In the genomic region with DNA sequence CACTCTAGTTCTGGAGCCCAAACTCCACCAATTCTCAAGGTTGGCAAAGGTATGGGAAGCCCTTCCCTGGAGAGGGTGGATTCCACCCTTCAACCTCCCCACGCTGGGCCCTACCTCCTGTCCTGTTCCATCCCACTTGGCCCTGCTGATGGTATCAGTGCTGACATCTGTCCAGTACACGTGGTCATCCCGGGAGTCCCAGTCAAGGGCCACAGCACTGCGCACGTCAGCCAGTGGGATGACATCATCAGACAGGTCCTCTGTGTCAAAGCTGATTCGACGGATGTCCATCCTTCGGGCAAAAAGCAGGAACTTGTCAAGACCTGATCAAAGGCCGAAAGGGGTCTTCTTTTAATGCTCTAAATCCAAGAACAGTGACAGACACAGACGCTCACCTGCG, we compare ENCODE assay signal across 1 cellular context.
TF ChIP-seq lines count a peak whose summit lies in the region.

No MANE protein-coding gene starts in this region.

TF ChIP-seq in HepG2, 621 proteins besides CTCF, POLR2A, EP300 and RAD21:
- TF ChIP-seq CREB1 (IDR thresholded peaks at IDR 0.05), result 0 out of 2 replicates have a peak, but pooled peaks have one; percentile 25
- no peak for TF ChIP-seq CREB1 (CRISPR knock-in tag; IDR thresholded peaks at IDR 0.05)
- TF ChIP-seq HMGXB4 (CRISPR knock-in tag; IDR thresholded peaks at IDR 0.05; ENCODE audit: borderline replicate concordance in 1 of 2, low read depth in 1 of 2), result no peak
- TF ChIP-seq ATF7 (IDR thresholded peaks at IDR 0.05), result peak; percentile 88
- no peak for TF ChIP-seq ATF7 (CRISPR knock-in tag; IDR thresholded peaks at IDR 0.05)
